In the genomic region with DNA sequence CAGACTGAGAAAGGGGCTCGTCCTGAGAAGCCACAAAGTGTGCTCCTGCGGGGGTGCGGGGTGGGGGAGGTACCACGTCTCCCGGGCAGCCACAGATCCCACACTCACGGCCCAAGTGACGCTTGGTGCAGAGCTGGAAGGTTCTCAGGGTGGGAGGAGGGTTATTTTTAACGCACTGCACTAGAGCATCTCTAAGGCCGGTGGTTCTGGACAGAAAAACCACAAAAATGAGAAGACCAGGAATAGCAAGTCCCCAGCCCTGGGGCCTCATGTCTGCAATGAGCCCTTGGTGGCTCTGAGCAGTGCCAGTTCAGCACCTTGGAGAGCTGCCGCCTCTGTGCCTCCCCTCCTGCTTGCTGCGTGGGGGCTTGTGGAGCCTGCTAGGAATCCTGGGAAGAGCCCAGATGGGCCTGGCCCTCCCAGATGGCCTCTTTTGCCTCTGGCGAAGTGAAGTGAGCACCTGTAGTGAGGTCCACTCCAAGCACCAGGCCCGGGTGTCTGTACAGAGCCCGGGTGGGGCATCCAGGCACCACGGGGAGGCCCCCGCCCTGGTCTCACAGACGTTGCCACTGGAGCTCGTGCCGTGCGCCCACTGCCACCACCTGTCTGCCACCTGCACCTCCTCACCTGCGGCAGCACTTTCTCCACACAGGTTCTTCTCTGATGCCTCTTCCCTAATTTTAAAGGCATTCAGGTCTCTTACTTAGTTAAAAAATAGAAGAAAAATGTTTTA, we compare ENCODE assay signal across 1 cellular context.
TF ChIP-seq lines count a peak whose summit lies in the region.

No MANE protein-coding gene starts in this region.

TF ChIP-seq in SK-N-SH treated with all-trans-retinoic acid at 6 μM for 48 hours, 23 proteins besides CTCF, POLR2A, EP300 and RAD21 (continued from another document):
- TF ChIP-seq POU6F1 (CRISPR knock-in tag; IDR thresholded peaks at IDR 0.05; ENCODE audit: borderline replicate concordance, low read depth) = no peak
- TF ChIP-seq SNAI2 (CRISPR knock-in tag; IDR thresholded peaks at IDR 0.05) = no peak
- TF ChIP-seq TCF4 (CRISPR knock-in tag; IDR thresholded peaks at IDR 0.05; ENCODE audit: borderline replicate concordance) = no peak
- no peak for TF ChIP-seq CSDC2 (CRISPR knock-in tag; IDR thresholded peaks at IDR 0.05)
- no peak for TF ChIP-seq BACH2 (CRISPR knock-in tag; IDR thresholded peaks at IDR 0.05; ENCODE audit: borderline replicate concordance)
